16 cellular contexts compared by ENCODE assay signal in genomic region chr12:113712481-113712880, GRCh38.
"Had no signal": no experiment of that assay in that cellular context is flagged by ENCODE, and none has a peak within 500 bp of the region (broad histone marks: within the 10 kb centered on the region; RNA-seq: fewer than 3 reads in every experiment).

No MANE protein-coding gene starts in this region.

- H3K9me3 Mint-ChIP-seq: dendritic cell treated with granulocyte-macrophage colony-stimulating factor and Interleukin-4, amounts not matched to agents 40 ng/mL and 50 ng/mL, for 4 days had no signal

- H3K27ac Mint-ChIP-seq: dendritic cell treated with granulocyte-macrophage colony-stimulating factor and Interleukin-4, amounts not matched to agents 40 ng/mL and 50 ng/mL, for 4 days; naive thymus-derived CD4-positive, alpha-beta T cell had no signal

- H3K4me3 Mint-ChIP-seq: dendritic cell treated with granulocyte-macrophage colony-stimulating factor and Interleukin-4, amounts not matched to agents 40 ng/mL and 50 ng/mL, for 4 days; naive thymus-derived CD4-positive, alpha-beta T cell had no signal

- H3K4me1 ChIP-seq: colonic mucosa, esophagus muscularis mucosa, foreskin keratinocyte, gastroesophageal sphincter, heart right ventricle, left lung, lower lobe of right lung had no signal

- H3K27ac ChIP-seq: colonic mucosa, esophagus muscularis mucosa, foreskin keratinocyte, gastroesophageal sphincter, heart right ventricle, left lung, lower lobe of right lung had no signal

- H3K4me3 ChIP-seq: colonic mucosa, esophagus muscularis mucosa, gastroesophageal sphincter, heart right ventricle, left lung, lower lobe of right lung had no signal

- H3K4me1 Mint-ChIP-seq: naive thymus-derived CD4-positive, alpha-beta T cell had no signal

- H3K9me3 ChIP-seq: colonic mucosa had no signal

- H3K27me3 ChIP-seq: colonic mucosa, foreskin keratinocyte had no signal

- H3K36me3 Mint-ChIP-seq: naive thymus-derived CD4-positive, alpha-beta T cell had no signal

- H3K36me3 ChIP-seq: colonic mucosa, esophagus muscularis mucosa, gastroesophageal sphincter, heart right ventricle, left lung, lower lobe of right lung had no signal

- DNase-seq: colonic mucosa; cortex of kidney; effector memory CD4-positive, alpha-beta T cell; foreskin keratinocyte; heart right ventricle; hippocampal formation; left cardiac atrium; left lung; left ventricle myocardium superior; lower lobe of right lung; mesenchymal stem cell; midbrain; naive thymus-derived CD4-positive, alpha-beta T cell had no signal
